ENCODE assay signal across 8 cellular contexts in genomic region chr4:119212251-119212963, GRCh38. TPM values are rescaled to one million over a fixed set of nuclear protein-coding genes. Genes with fewer than 3 reads are reported as not detected.
DNase-seq lines count a peak whose midpoint lies in the region; ATAC-seq, FAIRE-seq and TF ChIP-seq lines count a peak whose summit lies in the region.

Gene USP53, plus strand, starts transcription at chr4:119212713. Its CDS starts 27,047 bp downstream, at chr4:119239760.

- H3K4me1 ChIP-seq in HEK293 (ENCODE audit: control insufficient read depth, insufficient read depth, low read length) = no peaks in the 10 kb centered on the region
- peaks cover 31% of the 10 kb centered on the region for H3K4me1 ChIP-seq in SJSA1 (replicated peaks)

- CTCF ChIA-PET in HEK293 (lab: Yijun Ruan, JAX) = interaction anchor here (0.7 to 2.3 kb wide), 6 partner anchors 9 to 172 kb away, joined by 3 to 6 read pairs (median 4); no protein-coding TSS in a partner anchor

- H3K4me1 Mint-ChIP-seq in stimulated activated naive CD8-positive, alpha-beta T cell treated with anti-CD3 and anti-CD28 coated beads, Interleukin-15, amount 100 ng/mL, for 72 hours = peaks cover 40% of the 10 kb centered on the region

- POLR2A ChIA-PET in HEK293 (lab: Yijun Ruan, JAX) = interaction anchor here (0.6 to 2.2 kb wide), 12 partner anchors 9 to 181 kb away, joined by 3 to 13 read pairs (median 3); a partner anchor contains a TSS

- H3K4me3 ChIP-seq in HEK293 (ENCODE audit: low read depth, low read length) = peak within 1 kb of the TSS; percentile 83
- peak within 1 kb of the TSS; percentile 64 for H3K4me3 ChIP-seq in SJSA1
- H3K4me3 ChIP-seq in foreskin fibroblast (ENCODE audit: low read depth in 1 of 2, low read length in 2 of 2) = peak within 1 kb of the TSS; percentile 72 to 89
- H3K4me3 ChIP-seq in neural cell (ENCODE audit: low read length) = peak within 1 kb of the TSS; percentile 88

- peak; percentile 98 for FAIRE-seq in G401.6 (lab: Jason Lieb, UNC)

- H3K36me3 ChIP-seq in HEK293 (ENCODE audit: control insufficient read depth in 2 of 2, insufficient read depth in 1 of 2, low read length in 2 of 2) (peaks cover 0 to 5% of the 10 kb centered on the region in 2 experiments; a peak in 1 of 3 replicates), SJSA1 (peaks cover 4% of the 10 kb centered on the region; the same call in 1 of the 2 replicates), neural cell (ENCODE audit: insufficient read depth, low read length) (no peaks in the 10 kb centered on the region)

- peak within 1 kb of the TSS; percentile 91 to 95 for H3K4me3 Mint-ChIP-seq in stimulated activated naive CD8-positive, alpha-beta T cell treated with anti-CD3 and anti-CD28 coated beads, Interleukin-15, amount 100 ng/mL, for 72 hours

- peak; percentile 27 for TF ChIP-seq EP300 in neural cell (conservative IDR thresholded peaks at IDR 0.05; ENCODE audit: poor library complexity, severe bottlenecking)

- peak within 1 kb of the TSS; percentile 68 for H3K4me2 ChIP-seq in neural cell (ENCODE audit: low read length)

- H2AFZ ChIP-seq in neural cell (ENCODE audit: low read depth, low read length) = peak within 1 kb of the TSS; percentile 83

- H3K9me3 ChIP-seq in HEK293 (ENCODE audit: control insufficient read depth, insufficient read depth, low read depth, low read length) (no peaks in the 10 kb centered on the region), SJSA1 (replicated peaks) (no peaks in the 10 kb centered on the region), neural cell (ENCODE audit: low read length) (no peaks in the 10 kb centered on the region)

- TF ChIP-seq CTCF in HEK293 (tag by site-specific recombination; IDR thresholded peaks at IDR 0.05) = no peak
- no peak for TF ChIP-seq CTCF in foreskin fibroblast (IDR thresholded peaks at IDR 0.05; ENCODE audit: low read depth, low read length)
- TF ChIP-seq CTCF in neural cell (IDR thresholded peaks at IDR 0.05; ENCODE audit: poor library complexity, severe bottlenecking) = no peak

- peak within 1 kb of the TSS; percentile 78 for H3K27ac ChIP-seq in HEK293 (ENCODE audit: extremely low read depth, low read depth, low read length)
- H3K27ac ChIP-seq in SJSA1 = peak within 1 kb of the TSS; percentile 81
- peak within 1 kb of the TSS; percentile 62 for H3K27ac ChIP-seq in neural cell (ENCODE audit: low read length)

- DNase-seq in MV-4-11 (lab: John Stamatoyannopoulos, UW) (peak; percentile 80), SJSA1 (ENCODE audit: low read depth in 1 of 2, low spot score in 2 of 2) (peak; percentile 97 to 98), foreskin fibroblast (peak; percentile 98 to 100)
- peak; percentile 97 for DNase-seq in activated naive CD4-positive, alpha-beta T cell treated with Interleukin-2 at 50 U/mL for 16 hours
- DNase-seq in stimulated activated naive CD8-positive, alpha-beta T cell treated with anti-CD3 and anti-CD28 coated beads, Interleukin-15, amount 100 ng/mL, for 72 hours = peak; percentile 95 to 97

- H4K20me1 ChIP-seq in neural cell (ENCODE audit: insufficient read depth) = no peaks in the 10 kb centered on the region

- H3K27me3 ChIP-seq in SJSA1 (replicated peaks) (no peaks in the 10 kb centered on the region), neural cell (ENCODE audit: insufficient read depth, low read depth, low read length) (no peaks in the 10 kb centered on the region)

- no peaks in the 10 kb centered on the region for H3F3A ChIP-seq in neural cell (ENCODE audit: insufficient read depth, low read length, poor library complexity, severe bottlenecking)

- H3K79me2 ChIP-seq in neural cell (replicated peaks; ENCODE audit: insufficient read depth, low read length) = no peaks in the 10 kb centered on the region

- no peaks in the 10 kb centered on the region for H3K9me2 ChIP-seq in neural cell (ENCODE audit: insufficient read depth, low read length)

- peak within 1 kb of the TSS; percentile 97 for H3K27ac Mint-ChIP-seq in stimulated activated naive CD8-positive, alpha-beta T cell treated with anti-CD3 and anti-CD28 coated beads, Interleukin-15, amount 100 ng/mL, for 72 hours

- H3K9ac ChIP-seq in neural cell (ENCODE audit: low read length) = peak within 1 kb of the TSS; percentile 67

- TF ChIP-seq RAD21 in neural cell (conservative IDR thresholded peaks at IDR 0.05) = no peak

- no peaks in the 10 kb centered on the region for H3K27me3 Mint-ChIP-seq in stimulated activated naive CD8-positive, alpha-beta T cell treated with anti-CD3 and anti-CD28 coated beads, Interleukin-15, amount 100 ng/mL, for 72 hours

- peak; percentile 94 for ATAC-seq in stimulated activated naive CD8-positive, alpha-beta T cell treated with anti-CD3 and anti-CD28 coated beads, Interleukin-15, amount 100 ng/mL, for 72 hours

- H3K9me3 Mint-ChIP-seq in stimulated activated naive CD8-positive, alpha-beta T cell treated with anti-CD3 and anti-CD28 coated beads, Interleukin-15, amount 100 ng/mL, for 72 hours = no peaks in the 10 kb centered on the region

TF ChIP-seq in HEK293, 187 proteins besides CTCF, POLR2A, EP300 and RAD21 (continues in another document):
- TF ChIP-seq ZNF561 (tag by site-specific recombination; IDR thresholded peaks at IDR 0.05; ENCODE audit: borderline replicate concordance) (no peak), ZNF792 (tag by site-specific recombination; IDR thresholded peaks at IDR 0.05) (0 out of 2 replicates have a peak, but pooled peaks have one; percentile 22), INSM2 (tag by site-specific recombination; IDR thresholded peaks at IDR 0.05) (0 out of 2 replicates have a peak, but pooled peaks have one; percentile 46), ZNF10 (tag by site-specific recombination; IDR thresholded peaks at IDR 0.05) (no peak), ZNF785 (tag by site-specific recombination; IDR thresholded peaks at IDR 0.05) (no peak)

TF ChIP-seq in neural cell, 6 proteins besides CTCF, POLR2A, EP300 and RAD21:
- TF ChIP-seq SMC3 (conservative IDR thresholded peaks at IDR 0.05; ENCODE audit: poor library complexity) (no peak), POLR2AphosphoS5 (IDR thresholded peaks at IDR 0.05) (peak; percentile 70), EZH2 (IDR thresholded peaks at IDR 0.05; ENCODE audit: borderline replicate concordance, insufficient read depth, low read length, poor library complexity, severe bottlenecking) (no peak), TAF1 (IDR thresholded peaks at IDR 0.05; ENCODE audit: low read depth) (peak; percentile 75), MXI1 (conservative IDR thresholded peaks at IDR 0.05; ENCODE audit: poor library complexity, severe bottlenecking) (peak; percentile 86)
- TF ChIP-seq, protein P1, sequence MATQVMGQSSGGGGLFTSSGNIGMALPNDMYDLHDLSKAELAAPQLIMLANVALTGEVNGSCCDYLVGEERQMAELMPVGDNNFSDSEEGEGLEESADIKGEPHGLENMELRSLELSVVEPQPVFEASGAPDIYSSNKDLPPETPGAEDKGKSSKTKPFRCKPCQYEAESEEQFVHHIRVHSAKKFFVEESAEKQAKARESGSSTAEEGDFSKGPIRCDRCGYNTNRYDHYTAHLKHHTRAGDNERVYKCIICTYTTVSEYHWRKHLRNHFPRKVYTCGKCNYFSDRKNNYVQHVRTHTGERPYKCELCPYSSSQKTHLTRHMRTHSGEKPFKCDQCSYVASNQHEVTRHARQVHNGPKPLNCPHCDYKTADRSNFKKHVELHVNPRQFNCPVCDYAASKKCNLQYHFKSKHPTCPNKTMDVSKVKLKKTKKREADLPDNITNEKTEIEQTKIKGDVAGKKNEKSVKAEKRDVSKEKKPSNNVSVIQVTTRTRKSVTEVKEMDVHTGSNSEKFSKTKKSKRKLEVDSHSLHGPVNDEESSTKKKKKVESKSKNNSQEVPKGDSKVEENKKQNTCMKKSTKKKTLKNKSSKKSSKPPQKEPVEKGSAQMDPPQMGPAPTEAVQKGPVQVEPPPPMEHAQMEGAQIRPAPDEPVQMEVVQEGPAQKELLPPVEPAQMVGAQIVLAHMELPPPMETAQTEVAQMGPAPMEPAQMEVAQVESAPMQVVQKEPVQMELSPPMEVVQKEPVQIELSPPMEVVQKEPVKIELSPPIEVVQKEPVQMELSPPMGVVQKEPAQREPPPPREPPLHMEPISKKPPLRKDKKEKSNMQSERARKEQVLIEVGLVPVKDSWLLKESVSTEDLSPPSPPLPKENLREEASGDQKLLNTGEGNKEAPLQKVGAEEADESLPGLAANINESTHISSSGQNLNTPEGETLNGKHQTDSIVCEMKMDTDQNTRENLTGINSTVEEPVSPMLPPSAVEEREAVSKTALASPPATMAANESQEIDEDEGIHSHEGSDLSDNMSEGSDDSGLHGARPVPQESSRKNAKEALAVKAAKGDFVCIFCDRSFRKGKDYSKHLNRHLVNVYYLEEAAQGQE (IDR thresholded peaks at IDR 0.05; ENCODE audit: borderline replicate concordance) = no peak

RNA-seq across cellular contexts. Expression of gene USP53, which starts in this region (rescaled TPM):
- total RNA-seq in SJSA1 (2014; rRNA removed; shearing (Covaris generic)) = 13.8 and 14.7 TPM in 2 replicates
- 3.4 and 5.0 TPM in 2 replicates for polyA plus RNA-seq in neural cell
- 9.3 and 10.1 TPM in 2 replicates for polyA minus RNA-seq in neural cell

Comparison
In these comparisons a context has a peak if more than half of its experiments do, and no peak if none do; other contexts are left out.
1. Peak in every context shown above with its lines: DNase-seq, ATAC-seq, H3K4me3 ChIP-seq and H3K27ac ChIP-seq.